In the genomic region with DNA sequence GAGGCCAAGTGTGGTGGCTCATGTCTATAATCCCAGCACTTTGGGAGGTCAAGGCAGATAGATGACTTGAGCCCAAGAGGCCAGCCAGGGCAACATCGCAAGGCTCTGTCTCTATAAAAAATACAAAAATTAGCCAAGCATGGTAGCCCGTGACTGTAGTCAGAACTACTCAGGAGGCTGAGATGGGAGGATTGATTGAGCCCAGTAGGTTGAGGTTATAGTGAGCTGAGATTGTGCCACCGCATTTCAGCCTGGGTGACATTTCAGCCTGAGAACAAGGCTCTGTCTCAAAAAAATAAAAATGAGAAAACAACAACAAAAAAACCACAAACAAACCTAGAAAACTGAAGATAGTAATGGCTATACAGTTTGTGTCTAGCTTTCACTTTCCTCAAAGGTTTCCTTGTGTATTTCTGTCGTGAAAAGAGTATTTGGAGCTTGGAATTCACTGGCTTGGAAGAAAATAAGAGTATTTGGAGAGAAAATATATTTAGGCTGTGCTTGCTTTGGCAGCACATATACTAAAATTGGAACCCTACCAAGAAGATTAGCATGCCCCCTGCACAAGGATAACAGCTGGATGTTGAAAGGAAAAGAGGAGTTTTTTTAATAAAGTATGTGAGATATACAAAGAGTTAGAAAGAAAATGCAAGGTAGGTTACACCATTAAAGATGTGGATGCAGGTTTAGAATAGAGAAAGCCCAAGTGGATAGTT, we compare ENCODE assay signal across 11 cellular contexts. TPM values are rescaled to one million over a fixed set of nuclear protein-coding genes. Genes with fewer than 3 reads are reported as not detected.
DNase-seq lines count a peak whose midpoint lies in the region; ATAC-seq and TF ChIP-seq lines count a peak whose summit lies in the region.
"Had no signal": no experiment of that assay in that cellular context is flagged by ENCODE, and none has a peak within 500 bp of the region (broad histone marks: within the 10 kb centered on the region; RNA-seq: fewer than 3 reads in every experiment).

No MANE protein-coding gene starts in this region.

- H3K36me3 Mint-ChIP-seq in activated CD8-positive, alpha-beta memory T cell treated with anti-CD3 and anti-CD28 coated beads, Interleukin-2, amount 10 ng/mL, durations not matched to agents 7 days and 5 days, result peaks cover 6% of the 10 kb centered on the region
- H3K36me3 Mint-ChIP-seq in activated T-helper 1 cell treated with anti-CD3 and anti-CD28 coated beads, Interleukin-12 subunit alpha, Interleukin-12 subunit beta, Interleukin-2, Interleukin-4 antibody, amounts not matched to agents 30 ng/mL and 10 ng/mL and 1 ng/mL, durations not matched to agents 14 hours and 24 hours and 36 hours (ENCODE audit: low read depth), result peaks cover 8% of the 10 kb centered on the region
- H3K36me3 Mint-ChIP-seq: WTC11 had no signal

- peak overlapping the region; percentile 88 for H3K27ac Mint-ChIP-seq in activated CD8-positive, alpha-beta memory T cell treated with anti-CD3 and anti-CD28 coated beads, Interleukin-2, amount 10 ng/mL, durations not matched to agents 7 days and 5 days
- peak overlapping the region; percentile 74 for H3K27ac Mint-ChIP-seq in activated T-helper 1 cell treated with anti-CD3 and anti-CD28 coated beads, Interleukin-12 subunit alpha, Interleukin-12 subunit beta, Interleukin-2, Interleukin-4 antibody, amounts not matched to agents 30 ng/mL and 10 ng/mL and 1 ng/mL, durations not matched to agents 14 hours and 24 hours and 36 hours
- H3K27ac Mint-ChIP-seq: WTC11 had no signal

- peaks cover 19% of the 10 kb centered on the region for H3K4me1 ChIP-seq in hepatocyte (ENCODE audit: insufficient read depth)
- H3K4me1 ChIP-seq in testis, result no peaks in the 10 kb centered on the region

- H3K36me3 ChIP-seq in hepatocyte (replicated peaks; ENCODE audit: insufficient read depth, low read depth) (no peaks in the 10 kb centered on the region), testis (ENCODE audit: low read depth, missing control alignments) (no peaks in the 10 kb centered on the region)

- H3K27ac ChIP-seq in hepatocyte, result peak overlapping the region; percentile 67
- H3K27ac ChIP-seq in testis, result peak overlapping the region; percentile 90 to 91

- no peak for ATAC-seq in activated CD8-positive, alpha-beta memory T cell treated with anti-CD3 and anti-CD28 coated beads, Interleukin-2, amount 10 ng/mL, durations not matched to agents 7 days and 5 days
- ATAC-seq in GM19324 (IDR thresholded peaks at IDR 0.05; ENCODE audit: low FRiP score, unreplicated experiment), result no peak
- ATAC-seq: WTC11 had no signal

- CTCF ChIA-PET in activated CD8-positive, alpha-beta memory T cell treated with anti-CD3 and anti-CD28 coated beads, Interleukin-2, amount 10 ng/mL, durations not matched to agents 7 days and 5 days (lab: Charles Lee), result interaction anchor here (0.8 to 8.0 kb wide), 6 partner anchors 10 to 25 kb away, joined by 3 to 75 read pairs (median 4); no protein-coding TSS in a partner anchor

- H3K79me2 ChIP-seq in hepatocyte, result no peaks in the 10 kb centered on the region

- H3K4me3 ChIP-seq in hepatocyte, result no peak overlapping the region
- peak overlapping the region in 1 of 2 donors; percentile 16 for H3K4me3 ChIP-seq in testis

- peak overlapping the region; percentile 28 for H2AFZ ChIP-seq in hepatocyte

- no peak for TF ChIP-seq CTCF in hepatocyte (IDR thresholded peaks at IDR 0.05; ENCODE audit: poor library complexity)
- TF ChIP-seq CTCF in testis (IDR thresholded peaks at IDR 0.05), result no peak

- no peak for TF ChIP-seq POLR2A in testis (IDR thresholded peaks at IDR 0.05)

- intact Hi-C loops in activated T-helper 1 cell treated with anti-CD3 and anti-CD28 coated beads, Interleukin-12 subunit alpha, Interleukin-12 subunit beta, Interleukin-2, Interleukin-4 antibody, amounts not matched to agents 30 ng/mL and 10 ng/mL and 1 ng/mL, durations not matched to agents 14 hours and 24 hours and 36 hours (cut with micrococcal nuclease), result loop anchor here (10.0 kb wide), 1 partner anchor 399 kb away; the partner anchor contains the start of genes ANGPTL5 and CEP126
- intact Hi-C loops in testis (cut with DNase I; ENCODE audit: low total_unique reads), result no loop called here

- no peaks in the 10 kb centered on the region for H3K27me3 Mint-ChIP-seq in activated CD8-positive, alpha-beta memory T cell treated with anti-CD3 and anti-CD28 coated beads, Interleukin-2, amount 10 ng/mL, durations not matched to agents 7 days and 5 days
- no peaks in the 10 kb centered on the region for H3K27me3 Mint-ChIP-seq in activated T-helper 1 cell treated with anti-CD3 and anti-CD28 coated beads, Interleukin-12 subunit alpha, Interleukin-12 subunit beta, Interleukin-2, Interleukin-4 antibody, amounts not matched to agents 30 ng/mL and 10 ng/mL and 1 ng/mL, durations not matched to agents 14 hours and 24 hours and 36 hours (ENCODE audit: insufficient read depth)

- H3K9me2 ChIP-seq in hepatocyte (replicated peaks; ENCODE audit: insufficient read depth), result no peaks in the 10 kb centered on the region

- no peaks in the 10 kb centered on the region for H4K20me1 ChIP-seq in hepatocyte (ENCODE audit: insufficient read depth, poor library complexity, severe bottlenecking)

- DNase-seq in activated CD8-positive, alpha-beta memory T cell treated with anti-CD3 and anti-CD28 coated beads, Interleukin-2, amount 10 ng/mL, durations not matched to agents 7 days and 5 days, result no peak
- DNase-seq in activated CD8-positive, alpha-beta memory T cell treated with anti-CD3 and anti-CD28 coated beads for 24 hours, result no peak
- no peak for DNase-seq in activated T-helper 1 cell treated with anti-CD3 and anti-CD28 coated beads, Interleukin-12 subunit alpha, Interleukin-12 subunit beta, Interleukin-2, Interleukin-4 antibody, amounts not matched to agents 30 ng/mL and 10 ng/mL and 1 ng/mL, durations not matched to agents 14 hours and 24 hours and 36 hours (ENCODE audit: low spot score)
- DNase-seq in hepatocyte (ENCODE audit: low spot score) (no peak), testis (no peak), NCI-H2227 (lab: John Stamatoyannopoulos, UW; ENCODE audit: unreplicated experiment) (no peak), DMS 273 (lab: John Stamatoyannopoulos, UW; ENCODE audit: unreplicated experiment) (no peak)
- DNase-seq: glutamatergic neuron, NCI-H1048 had no signal

- peaks cover 4% of the 10 kb centered on the region for H3K9me3 Mint-ChIP-seq in activated CD8-positive, alpha-beta memory T cell treated with anti-CD3 and anti-CD28 coated beads, Interleukin-2, amount 10 ng/mL, durations not matched to agents 7 days and 5 days (ENCODE audit: low read depth)
- H3K9me3 Mint-ChIP-seq in activated T-helper 1 cell treated with anti-CD3 and anti-CD28 coated beads, Interleukin-12 subunit alpha, Interleukin-12 subunit beta, Interleukin-2, Interleukin-4 antibody, amounts not matched to agents 30 ng/mL and 10 ng/mL and 1 ng/mL, durations not matched to agents 14 hours and 24 hours and 36 hours, result no peaks in the 10 kb centered on the region
- H3K9me3 Mint-ChIP-seq: WTC11 had no signal

- H3K4me3 Mint-ChIP-seq in activated CD8-positive, alpha-beta memory T cell treated with anti-CD3 and anti-CD28 coated beads, Interleukin-2, amount 10 ng/mL, durations not matched to agents 7 days and 5 days, result peak overlapping the region; percentile 62
- peak overlapping the region; percentile 27 for H3K4me3 Mint-ChIP-seq in activated T-helper 1 cell treated with anti-CD3 and anti-CD28 coated beads, Interleukin-12 subunit alpha, Interleukin-12 subunit beta, Interleukin-2, Interleukin-4 antibody, amounts not matched to agents 30 ng/mL and 10 ng/mL and 1 ng/mL, durations not matched to agents 14 hours and 24 hours and 36 hours
- H3K4me3 Mint-ChIP-seq: WTC11 had no signal

- H3K9me3 ChIP-seq in hepatocyte (ENCODE audit: low read depth), result no peaks in the 10 kb centered on the region
- H3K9me3 ChIP-seq in testis, result no peaks in the 10 kb centered on the region

- H3K27me3 ChIP-seq in hepatocyte (no peaks in the 10 kb centered on the region), testis (no peaks in the 10 kb centered on the region)

- peak overlapping the region; percentile 56 for H3K4me2 ChIP-seq in hepatocyte

- peaks cover 45% of the 10 kb centered on the region for H3K4me1 Mint-ChIP-seq in activated CD8-positive, alpha-beta memory T cell treated with anti-CD3 and anti-CD28 coated beads, Interleukin-2, amount 10 ng/mL, durations not matched to agents 7 days and 5 days
- H3K4me1 Mint-ChIP-seq in activated T-helper 1 cell treated with anti-CD3 and anti-CD28 coated beads, Interleukin-12 subunit alpha, Interleukin-12 subunit beta, Interleukin-2, Interleukin-4 antibody, amounts not matched to agents 30 ng/mL and 10 ng/mL and 1 ng/mL, durations not matched to agents 14 hours and 24 hours and 36 hours (ENCODE audit: low read depth), result peaks cover 52% of the 10 kb centered on the region

- 74% methylated on average over 4 of the region's 4 CpGs for WGBS in hepatocyte (ENCODE audit: low lambda C conversion rate, missing lambda C conversion rate)
- 48 to 58% methylated on average over 4 of the region's 4 CpGs for WGBS in testis, 2 donors

RNA-seq across cellular contexts. Expression of gene BIRC3, which starts 3.9 kb away (rescaled TPM):
- total RNA-seq in activated CD8-positive, alpha-beta memory T cell treated with anti-CD3 and anti-CD28 coated beads, Interleukin-2, amount 10 ng/mL, durations not matched to agents 7 days and 5 days, result 100 to 1,000 TPM in 1 of 2 experiments, 10 to 100 TPM in 1; 46.4 to 231 TPM
- 101 and 108 TPM in 2 replicates for total RNA-seq in activated T-helper 1 cell treated with anti-CD3 and anti-CD28 coated beads, Interleukin-12 subunit alpha, Interleukin-12 subunit beta, Interleukin-2, Interleukin-4 antibody, amounts not matched to agents 30 ng/mL and 10 ng/mL and 1 ng/mL, durations not matched to agents 14 hours and 24 hours and 36 hours
- total RNA-seq in hepatocyte (11.6 and 13.6 TPM in 2 replicates), testis (10 to 100 TPM in 1 of 2 donors, 1 to 10 TPM in 1; 6.4 to 10.9 TPM)
- polyA plus RNA-seq in hepatocyte (11.5 and 13.7 TPM in 2 replicates), testis (ENCODE audit: insufficient read depth, low read depth, low replicate concordance) (6.2 TPM)

RNA-seq across cellular contexts. Expression of gene BIRC2, which starts 33.6 kb away (rescaled TPM):
- 10 to 100 TPM; 30.7 to 30.9 TPM for total RNA-seq in activated CD8-positive, alpha-beta memory T cell treated with anti-CD3 and anti-CD28 coated beads, Interleukin-2, amount 10 ng/mL, durations not matched to agents 7 days and 5 days
- 30.6 and 33.3 TPM in 2 replicates for total RNA-seq in activated T-helper 1 cell treated with anti-CD3 and anti-CD28 coated beads, Interleukin-12 subunit alpha, Interleukin-12 subunit beta, Interleukin-2, Interleukin-4 antibody, amounts not matched to agents 30 ng/mL and 10 ng/mL and 1 ng/mL, durations not matched to agents 14 hours and 24 hours and 36 hours
- total RNA-seq in hepatocyte, result 85.7 and 96.8 TPM in 2 replicates
- 37.7 and 42.1 TPM in 2 replicates for polyA plus RNA-seq in hepatocyte
- total RNA-seq in testis, result 10 to 100 TPM; 62.7 to 73.1 TPM
- polyA plus RNA-seq in testis (ENCODE audit: insufficient read depth, low read depth, low replicate concordance), result 41.3 TPM
